ENCODE assay signal across 21 cellular contexts in the genomic region with DNA sequence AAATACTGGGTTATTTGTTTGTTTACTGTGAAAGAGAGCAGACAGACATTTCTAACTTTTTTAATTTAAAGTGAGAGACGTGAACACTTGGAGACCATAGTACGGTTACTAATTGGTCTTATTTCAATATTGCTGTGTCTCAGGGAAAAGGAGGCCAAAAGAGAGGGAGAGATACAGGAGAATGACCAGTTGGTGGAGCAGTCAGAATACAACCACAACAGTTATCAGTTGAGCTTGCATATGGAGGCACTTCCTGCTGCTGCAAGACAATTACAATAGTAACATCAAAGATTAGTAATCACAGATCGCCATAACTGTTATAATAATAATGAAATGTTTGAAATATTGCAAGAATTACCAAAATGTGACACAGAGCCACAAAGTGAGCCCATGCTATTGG. TPM values are rescaled to one million over a fixed set of nuclear protein-coding genes. Genes with fewer than 3 reads are reported as not detected.
DNase-seq lines count a peak whose midpoint lies in the region; ATAC-seq and TF ChIP-seq lines count a peak whose summit lies in the region.
"Had no signal": no experiment of that assay in that cellular context is flagged by ENCODE, and none has a peak within 500 bp of the region (broad histone marks: within the 10 kb centered on the region; RNA-seq: fewer than 3 reads in every experiment).

No MANE protein-coding gene starts in this region.

- ATAC-seq in HG02981 (IDR thresholded peaks at IDR 0.05; ENCODE audit: unreplicated experiment) (no peak), GM19351 (IDR thresholded peaks at IDR 0.05; ENCODE audit: unreplicated experiment) (no peak)
- ATAC-seq: gastroesophageal sphincter, upper lobe of right lung had no signal

- H3K36me3 ChIP-seq in WERI-Rb-1 = peaks cover 3% of the 10 kb centered on the region
- peaks cover 6 to 42% (median 29%) of the 10 kb centered on the region in 4 donors for H3K36me3 ChIP-seq in stomach

- intact Hi-C loops in stomach (cut with DNase I; ENCODE audit: low total_unique reads) = no loop called here

- TF ChIP-seq CTCF in WERI-Rb-1 (IDR thresholded peaks at IDR 0.05; ENCODE audit: low read depth, low read length) (peak; percentile 31), fibroblast of mammary gland (conservative IDR thresholded peaks at IDR 0.05; ENCODE audit: control insufficient read depth, insufficient read depth, low read depth, low read length) (peak; percentile 1), stomach (IDR thresholded peaks at IDR 0.05) (no peak)

- H3K9me3 ChIP-seq in WERI-Rb-1 (ENCODE audit: severe bottlenecking) (no peaks in the 10 kb centered on the region), stomach (peaks cover 0 to 12% (median 5%) of the 10 kb centered on the region in 4 donors)

- no peak overlapping the region for H3K27ac ChIP-seq in WERI-Rb-1
- no peak overlapping the region for H3K27ac ChIP-seq in stomach
- H3K27ac ChIP-seq: BLaER1, coronary artery, gastroesophageal sphincter, upper lobe of right lung had no signal

- DNase-seq in ACHN = peak; percentile 17
- peak; percentile 10 for DNase-seq in HT1080 (ENCODE audit: low read depth)
- DNase-seq in WERI-Rb-1 = no peak
- peak; percentile 12 for DNase-seq in fibroblast of mammary gland (ENCODE audit: low read depth)
- DNase-seq in stomach = no peak
- DNase-seq in GM19238 (ENCODE audit: insufficient read length, low spot score) = no peak
- DNase-seq: activated CD4-positive, alpha-beta T cell treated with anti-CD3 and anti-CD28 coated beads for 48 hours; activated naive CD8-positive, alpha-beta T cell treated with anti-CD3 and anti-CD28 coated beads for 36 hours; kidney glomerular epithelial cell; NCI-H1092 treated with DMSO at 0.1 percent for 48 hours; NCI-H2081 treated with DMSO at 0.1 percent for 48 hours; NCI-H446 treated with DMSO at 0.1 percent for 48 hours; occipital lobe; retina; stimulated activated CD4-positive, alpha-beta T cell treated with anti-CD3 and anti-CD28 coated beads, Interleukin-4, amount 100 ng/mL, for 4 hours; upper lobe of right lung had no signal

- no peak for TF ChIP-seq POLR2A in stomach (IDR thresholded peaks at IDR 0.05)

- WGBS in stomach, 5 donors = 91 to 100% (median 93%) methylated on average over 3 of the region's 3 CpGs

- H3K4me3 ChIP-seq in WERI-Rb-1 (ENCODE audit: low read depth, low read length) (no peak overlapping the region), fibroblast of mammary gland (ENCODE audit: control insufficient read depth, low read depth, low read length) (no peak overlapping the region), stomach (no peak overlapping the region)
- H3K4me3 ChIP-seq: BLaER1, coronary artery, gastroesophageal sphincter, upper lobe of right lung had no signal

- in situ Hi-C loops in ACHN (cut with HindIII; ENCODE audit: low pct_ligation_motif_present, low pct_unique_long_range_greater_than_20kb, low sequenced_read_pairs) = no loop called here

- no peaks in the 10 kb centered on the region for H3K27me3 ChIP-seq in WERI-Rb-1 (ENCODE audit: insufficient read depth, low read depth, severe bottlenecking)
- no peaks in the 10 kb centered on the region for H3K27me3 ChIP-seq in stomach
- H3K27me3 ChIP-seq: BLaER1, gastroesophageal sphincter, upper lobe of right lung had no signal

- TF ChIP-seq EP300 in stomach (IDR thresholded peaks at IDR 0.05) = no peak

- no peaks in the 10 kb centered on the region for H3K4me1 ChIP-seq in stomach
- H3K4me1 ChIP-seq: BLaER1, gastroesophageal sphincter, upper lobe of right lung had no signal

RNA-seq across cellular contexts. Expression of a gene that starts 58.2 kb away (rescaled TPM):
- 30.6 and 30.7 TPM in 2 replicates for total RNA-seq in HT1080 (2014; rRNA removed; shearing (Covaris generic))
- polyA plus RNA-seq in HT1080 (2015; cell fraction: cytosol; rRNA removed) = 39.0 and 44.1 TPM in 2 replicates
- 15.1 and 17.0 TPM in 2 replicates for polyA plus RNA-seq in HT1080 (2015; cell fraction: nucleus; rRNA removed)
- 10 to 100 TPM in 4 of 5 donors, 1 to 10 TPM in 1; 9.3 to 76.0 (median 31.2) TPM for total RNA-seq in stomach
- 10 to 100 TPM in 1 of 3 donors, 1 to 10 TPM in 2; 8.2 to 16.2 (median 8.3) TPM for polyA plus RNA-seq in stomach

Comparison
In these comparisons a context has a peak if more than half of its experiments do, and no peak if none do; other contexts are left out.
1. DNase-seq: peak in ACHN (single experiment), HT1080 (single experiment) and fibroblast of mammary gland (single experiment); none in WERI-Rb-1 (single experiment), stomach (single experiment) and GM19238 (single experiment).
2. CTCF ChIP-seq: peak in WERI-Rb-1 (single experiment) and fibroblast of mammary gland (single experiment); none in stomach (0 of 7).